25 cellular contexts compared by ENCODE assay signal in the genomic region with DNA sequence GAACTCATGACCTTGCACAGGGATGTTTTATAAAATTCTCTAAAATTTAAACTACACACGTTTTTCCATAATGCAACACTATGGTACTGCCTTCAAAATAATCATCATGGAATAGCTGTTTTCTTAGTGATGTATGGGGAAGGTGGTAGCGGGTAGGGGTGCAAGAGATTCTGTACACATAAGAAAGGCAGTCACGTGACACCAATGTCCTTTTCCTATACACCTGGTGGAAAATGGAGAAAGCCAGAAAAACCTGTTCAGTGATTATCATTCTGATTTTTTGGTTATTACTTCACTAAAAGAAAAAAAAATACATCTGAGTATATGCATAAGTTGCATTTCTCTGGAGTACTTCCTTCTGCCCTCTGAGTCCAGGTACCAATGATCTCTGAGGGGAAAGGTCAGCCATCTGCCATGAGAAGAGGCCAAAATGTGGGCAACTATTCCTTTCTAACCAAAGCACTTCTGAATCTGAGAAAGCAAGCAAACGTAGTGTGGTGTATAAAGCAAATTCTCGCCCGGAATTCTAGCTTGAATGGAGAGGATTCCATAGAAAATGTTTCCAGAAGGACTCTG.
A peak's percentile ranks its signal among the peaks of the same experiment; 100 is the strongest.
DNase-seq lines count a peak whose midpoint lies in the region; ATAC-seq, FAIRE-seq and TF ChIP-seq lines count a peak whose summit lies in the region.
"Had no signal": no experiment of that assay in that cellular context is flagged by ENCODE, and none has a peak within 500 bp of the region (broad histone marks: within the 10 kb centered on the region; RNA-seq: fewer than 3 reads in every experiment).

No MANE protein-coding gene starts in this region.

- H3K27ac ChIP-seq in GM12878 (ENCODE audit: control insufficient read depth, insufficient read depth) (peak overlapping the region; percentile 23), liver (ENCODE audit: low read depth in 1 of 2, low read length in 2 of 2) (no peak overlapping the region), substantia nigra (ENCODE audit: low read depth, low read length, poor library complexity, severe bottlenecking) (peak overlapping the region; percentile 24)
- no peak overlapping the region for H3K27ac ChIP-seq in CD4-positive, alpha-beta memory T cell (ENCODE audit: low read depth, low read length)
- H3K27ac ChIP-seq: ascending aorta, BLaER1, KMS-11, tibial nerve had no signal

- 80% methylated on average over 6 of the region's 6 CpGs for WGBS in GM12878 (ENCODE audit: insufficient coverage, insufficient replicate concordance, low lambda C conversion rate, missing lambda C conversion rate)
- WGBS in liver = 77% methylated on average over 6 of the region's 6 CpGs

- no peak for FAIRE-seq in GM12878 (lab: Jason Lieb, UNC)
- no peak for FAIRE-seq in RCC 7860 (lab: Jason Lieb, UNC)

- SMC1A ChIA-PET in GM12878 (lab: Charles Lee; ENCODE audit: uncharacterized antibody, unreplicated experiment) = interaction anchor here (0.8 to 12.1 kb wide), 19 partner anchors 9 to 170 kb away, joined by 3 to 154 read pairs (median 5); no protein-coding TSS in a partner anchor

- CTCF ChIA-PET in GM12878 (lab: Yijun Ruan, JAX) = interaction anchor here (0.7 to 3.3 kb wide), 9 partner anchors 9 to 169 kb away, joined by 3 to 35 read pairs (median 6); no protein-coding TSS in a partner anchor
- CTCF ChIA-PET in CD4-positive, alpha-beta memory T cell (lab: Charles Lee; ENCODE audit: partially characterized antibody) = interaction anchor here (1.0 to 1.9 kb wide), 3 partner anchors 8 to 21 kb away, joined by 3 to 9 read pairs (median 4); no protein-coding TSS in a partner anchor

- intact Hi-C loops in GM12878 (cut with micrococcal nuclease; ENCODE audit: unreplicated experiment) = no loop called here
- intact Hi-C loops in CD4-positive, alpha-beta memory T cell (cut with micrococcal nuclease) = no loop called here

- POLR2A ChIA-PET in GM12878 (lab: Charles Lee) = interaction anchor here (0.9 to 2.1 kb wide), 7 partner anchors 8 to 20 kb away, joined by 3 to 6 read pairs (median 3); no protein-coding TSS in a partner anchor
- POLR2A ChIA-PET in CD4-positive, alpha-beta memory T cell (lab: Charles Lee; ENCODE audit: partially characterized antibody) = no interaction called here

- TF ChIP-seq POLR2A in GM12878 (IDR thresholded peaks at IDR 0.05; ENCODE audit: low read depth, low read length) = no peak

- no TSS peak for BruUV-seq in GM12878 (replicated peaks; lab: Mats Ljungman, UMichigan)

- H3K4me1 ChIP-seq in GM12878 (ENCODE audit: control insufficient read depth, insufficient read depth, low read length) (peaks cover 9% of the 10 kb centered on the region), liver (ENCODE audit: control insufficient read depth in 4 of 4, insufficient read depth in 4 of 4, low read length in 3 of 4) (peaks cover 2 to 21% (median 4%) of the 10 kb centered on the region in 4 donors)
- H3K4me1 ChIP-seq in CD4-positive, alpha-beta memory T cell (ENCODE audit: insufficient read depth, low read length) = peaks cover 8% of the 10 kb centered on the region
- H3K4me1 ChIP-seq: ascending aorta had no signal

- no peak overlapping the region for H3K4me2 ChIP-seq in GM12878 (ENCODE audit: control insufficient read depth, insufficient read depth)
- H3K4me2 ChIP-seq: BLaER1, KMS-11 had no signal

- H3K36me3 ChIP-seq in GM12878 (ENCODE audit: control insufficient read depth in 2 of 2, insufficient read depth in 2 of 2, low read length in 1 of 2) (no peaks in the 10 kb centered on the region; a peak in 1 of 4 replicates), liver (ENCODE audit: control insufficient read depth in 4 of 4, insufficient read depth in 3 of 4, low read depth in 1 of 4, low read length in 3 of 4) (no peaks in the 10 kb centered on the region)
- H3K36me3 ChIP-seq in CD4-positive, alpha-beta memory T cell (ENCODE audit: insufficient read depth, low read length) = no peaks in the 10 kb centered on the region
- H3K36me3 ChIP-seq: ascending aorta, tibial nerve had no signal

- H3K4me3 ChIP-seq in GM12878 (no peak overlapping the region), liver (ENCODE audit: low read depth in 1 of 3, low read length in 3 of 3) (no peak overlapping the region)
- no peak overlapping the region for H3K4me3 ChIP-seq in CD4-positive, alpha-beta memory T cell (ENCODE audit: low read length in 2 of 2)
- H3K4me3 ChIP-seq: ascending aorta, BLaER1, skin epidermis had no signal

- DNase-seq in NCI-H1417 (lab: John Stamatoyannopoulos, UW) = peak in 2 of 3 experiments; percentile 18 to 59
- no peak for DNase-seq in NCI-H1417 treated with DMSO at 0.1 percent for 48 hours (lab: John Stamatoyannopoulos, UW)
- no peak for DNase-seq in GM12878 (ENCODE audit: low read depth, low spot score)
- no peak for DNase-seq in substantia nigra (lab: John Stamatoyannopoulos, UW)
- no peak for DNase-seq in CD4-positive, alpha-beta memory T cell
- DNase-seq in DMS 273 (lab: John Stamatoyannopoulos, UW; ENCODE audit: unreplicated experiment) = no peak
- DNase-seq in RCC 7860 (ENCODE audit: low spot score) = no peak
- DNase-seq: 8988T; activated CD4-positive, CD25-positive, alpha-beta regulatory T cell treated with anti-CD3 and anti-CD28 coated beads, Interleukin-2, amount 50 U/mL, for 72 hours; activated naive CD4-positive, alpha-beta T cell; cortex of kidney; DND-41; head of caudate nucleus; islet precursor cell; NCI-H1105; occipital lobe; SHP77; T-helper 17 cell had no signal

- no peaks in the 10 kb centered on the region for H3K9me3 ChIP-seq in GM12878 (replicated peaks; ENCODE audit: control insufficient read depth, insufficient read depth, low read length)
- H3K9me3 ChIP-seq in liver (ENCODE audit: control insufficient read depth in 4 of 4, low read length in 3 of 4) = no peaks in the 10 kb centered on the region
- H3K9me3 ChIP-seq in CD4-positive, alpha-beta memory T cell (ENCODE audit: control insufficient read depth in 1 of 2, low read length in 2 of 2) = no peaks in the 10 kb centered on the region
- H3K9me3 ChIP-seq: ascending aorta, BLaER1, tibial nerve had no signal

- no peak overlapping the region for H2AFZ ChIP-seq in GM12878 (ENCODE audit: control insufficient read depth, low read depth, low read length)

- TF ChIP-seq CTCF in GM12878 (IDR thresholded peaks at IDR 0.05 in 2 of 3, conservative IDR thresholded peaks at IDR 0.05 in 1 of 3; ENCODE audit: control insufficient read depth in 2 of 3, extremely low read depth in 1 of 3, insufficient read depth in 1 of 3, low read depth in 3 of 3, low read length in 3 of 3) (no peak), liver (IDR thresholded peaks at IDR 0.05; ENCODE audit: low read depth, low read length, missing input control) (no peak)

- peaks cover 0 to 14% (median 10%) of the 10 kb centered on the region in 4 donors for H3K4me1 Mint-ChIP-seq in CD4-positive, alpha-beta memory T cell

- H3K9ac ChIP-seq in GM12878 (ENCODE audit: control insufficient read depth, insufficient read depth, low read length) (no peak overlapping the region), liver (ENCODE audit: low read depth in 1 of 2, low read length in 2 of 2) (no peak overlapping the region)
- H3K9ac ChIP-seq: BLaER1, KMS-11 had no signal

- RAD21 ChIA-PET in GM12878 (lab: Charles Lee; ENCODE audit: unreplicated experiment) = interaction anchor here (1.0 to 4.9 kb wide), 13 partner anchors 9 to 169 kb away, joined by 3 to 27 read pairs (median 4); no protein-coding TSS in a partner anchor

- no peaks in the 10 kb centered on the region for H3K27me3 Mint-ChIP-seq in CD4-positive, alpha-beta memory T cell
- H3K27me3 Mint-ChIP-seq: T-helper 17 cell had no signal

- H3K4me3 Mint-ChIP-seq in CD4-positive, alpha-beta memory T cell = no peak overlapping the region
- H3K4me3 Mint-ChIP-seq: mesothelial cell of epicardium, T-helper 17 cell had no signal

- no peak overlapping the region for H3K27ac Mint-ChIP-seq in CD4-positive, alpha-beta memory T cell
- H3K27ac Mint-ChIP-seq: mesothelial cell of epicardium, T-helper 17 cell had no signal

- H3K36me3 Mint-ChIP-seq in CD4-positive, alpha-beta memory T cell = no peaks in the 10 kb centered on the region
- H3K36me3 Mint-ChIP-seq: mesothelial cell of epicardium had no signal

- in situ Hi-C loops in GM12878 (cut with MboI) = no loop called here

- TF ChIP-seq RAD21 in GM12878 (IDR thresholded peaks at IDR 0.05; ENCODE audit: insufficient read depth, low read depth, low read length) = no peak
- no peak for TF ChIP-seq RAD21 in liver (IDR thresholded peaks at IDR 0.05)

- ATAC-seq in GM12878 = no peak

- no peaks in the 10 kb centered on the region for H4K20me1 ChIP-seq in GM12878 (ENCODE audit: control insufficient read depth, insufficient read depth)

- TF ChIP-seq EP300 in GM12878 (IDR thresholded peaks at IDR 0.05; ENCODE audit: borderline replicate concordance in 1 of 2, control insufficient read depth in 1 of 2, low read depth in 2 of 2, low read length in 2 of 2) = no peak

- H3K79me2 ChIP-seq in GM12878 (ENCODE audit: control insufficient read depth, insufficient read depth, low read length) = peaks cover 60% of the 10 kb centered on the region

- H3K9me3 Mint-ChIP-seq in CD4-positive, alpha-beta memory T cell = no peaks in the 10 kb centered on the region
- H3K9me3 Mint-ChIP-seq: mesothelial cell of epicardium had no signal

- H3K27me3 ChIP-seq in GM12878 (replicated peaks in 1 of 2; ENCODE audit: control insufficient read depth in 2 of 2, insufficient read depth in 2 of 2, low read length in 1 of 2) (no peaks in the 10 kb centered on the region), liver (ENCODE audit: control insufficient read depth in 4 of 4, insufficient read depth in 4 of 4, low read length in 3 of 4) (no peaks in the 10 kb centered on the region)
- H3K27me3 ChIP-seq in CD4-positive, alpha-beta memory T cell (ENCODE audit: insufficient read depth, low read length) = no peaks in the 10 kb centered on the region
- H3K27me3 ChIP-seq: ascending aorta, BLaER1, tibial nerve had no signal

TF ChIP-seq in GM12878, 131 proteins besides CTCF, POLR2A, EP300 and RAD21:
- TF ChIP-seq FOXK2 (IDR thresholded peaks at IDR 0.05) (no peak), SUPT20H (IDR thresholded peaks at IDR 0.05; ENCODE audit: borderline replicate concordance, control insufficient read depth, low read depth, low read length) (no peak), YY1 (IDR thresholded peaks at IDR 0.05; ENCODE audit: low read depth, low read length) (no peak), ZBED1 (IDR thresholded peaks at IDR 0.05; ENCODE audit: borderline replicate concordance) (no peak), BRCA1 (IDR thresholded peaks at IDR 0.05; ENCODE audit: low read depth, low read length) (no peak), YBX1 (IDR thresholded peaks at IDR 0.05) (no peak), RBBP5 (conservative IDR thresholded peaks at IDR 0.05) (no peak)
TF ChIP-seq in GM12878: peak in this region for 0.

TF ChIP-seq in liver, 16 proteins besides CTCF, POLR2A, EP300 and RAD21:
- TF ChIP-seq MAX (IDR thresholded peaks at IDR 0.05) = no peak
- peak; percentile 21 to 54 for TF ChIP-seq HNF4A (conservative IDR thresholded peaks at IDR 0.05)

Comparison
In these comparisons a context has a peak if more than half of its experiments do, and no peak if none do; other contexts are left out.
1. DNase-seq: peak in NCI-H1417 (2 of 3); none in NCI-H1417 treated with DMSO at 0.1 percent for 48 hours (single experiment), GM12878 (single experiment), substantia nigra (0 of 49), CD4-positive, alpha-beta memory T cell (0 of 5), DMS 273 (single experiment) and RCC 7860 (single experiment).
2. H3K27ac ChIP-seq: peak in GM12878 (single experiment) and substantia nigra (single experiment); none in liver (0 of 2) and CD4-positive, alpha-beta memory T cell (single experiment).